ENCODE assay signal across 29 cellular contexts in the genomic region with DNA sequence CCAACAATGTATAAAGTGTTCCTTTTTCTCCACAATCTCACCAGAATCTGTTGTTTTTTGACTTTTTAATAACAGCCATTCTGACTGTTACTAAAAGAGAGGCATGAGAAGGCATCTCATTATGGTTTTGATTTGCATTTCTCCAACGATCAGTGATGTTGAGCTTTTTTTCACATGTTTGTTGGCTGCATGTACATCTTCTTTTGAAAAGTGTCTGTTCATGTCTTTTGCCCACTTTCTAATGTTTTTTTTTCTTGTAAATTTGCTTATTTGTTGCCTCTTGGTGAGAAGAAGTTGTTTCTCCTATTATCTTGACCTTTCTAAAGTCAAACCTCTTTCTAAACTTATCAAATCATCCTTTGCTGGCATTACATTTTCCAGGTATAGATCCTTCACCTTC.
"Had no signal": no experiment of that assay in that cellular context is flagged by ENCODE, and none has a peak within 500 bp of the region (broad histone marks: within the 10 kb centered on the region; RNA-seq: fewer than 3 reads in every experiment).

No MANE protein-coding gene starts in this region.

- H3K27me3 ChIP-seq: stomach, suprapubic skin, testis, thyroid gland, tibial artery, tibial nerve, transverse colon, upper lobe of left lung, upper lobe of right lung, uterus, vagina had no signal

- H3K27ac Mint-ChIP-seq: stimulated activated effector memory CD8-positive, alpha-beta T cell treated with anti-CD3 and anti-CD28 coated beads, Interleukin-12 subunit alpha, Interleukin-12 subunit beta, amount 100 ng/mL, for 72 hours; stimulated activated memory B cell treated with anti-CD40 and anti-IgM and Interleukin-4, amounts not matched to agents 10 μg/mL and 1 μg/mL and 100 μg/mL, for 72 hours; stimulated activated naive B cell treated with anti-CD40 and anti-IgM and Interleukin-4, amounts not matched to agents 10 μg/mL and 1 μg/mL and 100 μg/mL, for 72 hours; stimulated activated naive CD8-positive, alpha-beta T cell treated with anti-CD3 and anti-CD28 coated beads, Interleukin-15, amount 100 ng/mL, for 72 hours; stimulated activated naive CD8-positive, alpha-beta T cell treated with anti-CD3 and anti-CD28 coated beads, Interleukin-15, Interleukin-2, amounts not matched to agents 100 ng/mL and 50 ng/mL, for 24 hours; type B pancreatic cell had no signal

- H3K27ac ChIP-seq: stomach, suprapubic skin, testis, thoracic aorta, thyroid gland, tibial artery, tibial nerve, transverse colon, upper lobe of left lung, upper lobe of right lung, uterus, vagina had no signal

- DNase-seq: stimulated activated CD4-positive, alpha-beta T cell treated with anti-CD3 and anti-CD28 coated beads, Interleukin-2, amount 100 ng/mL, for 48 hours; stimulated activated CD4-positive, alpha-beta T cell treated with anti-CD3 and anti-CD28 coated beads, Interleukin-4, amount 100 ng/mL, for 1 hour; stimulated activated CD4-positive, alpha-beta T cell treated with anti-CD3 and anti-CD28 coated beads, Interleukin-4, amount 100 ng/mL, for 24 hours; stimulated activated CD4-positive, alpha-beta T cell treated with anti-CD3 and anti-CD28 coated beads, Interleukin-4, amount 100 ng/mL, for 4 hours; stimulated activated CD8-positive, alpha-beta memory T cell treated with anti-CD3 and anti-CD28 coated beads, Interleukin-4, amount 100 ng/mL, for 48 hours; stimulated activated naive B cell treated with anti-CD40 and anti-IgM and Interleukin-4, amounts not matched to agents 10 μg/mL and 1 μg/mL and 100 μg/mL, for 72 hours; stimulated activated naive CD4-positive, alpha-beta T cell; stimulated activated naive CD4-positive, alpha-beta T cell treated with Interleukin-2 at 50 U/mL for 16 hours; stimulated activated naive CD8-positive, alpha-beta T cell treated with anti-CD3 and anti-CD28 coated beads, Interleukin-15, amount 100 ng/mL, for 72 hours; stimulated activated naive CD8-positive, alpha-beta T cell treated with anti-CD3 and anti-CD28 coated beads, Interleukin-15, Interleukin-2, amounts not matched to agents 100 U/mL and 50 U/mL, for 24 hours; stomach; substantia nigra; testis; thyroid gland; tibial artery; transverse colon; trophoblast cell; upper lobe of left lung; upper lobe of right lung; uterus had no signal

- H3K4me3 ChIP-seq: stomach, suprapubic skin, testis, thoracic aorta, thyroid gland, tibial artery, tibial nerve, transverse colon, upper lobe of left lung, upper lobe of right lung, uterus, vagina had no signal

- H3K4me3 Mint-ChIP-seq: stimulated activated effector memory CD8-positive, alpha-beta T cell treated with anti-CD3 and anti-CD28 coated beads, Interleukin-12 subunit alpha, Interleukin-12 subunit beta, amount 100 ng/mL, for 72 hours; stimulated activated memory B cell treated with anti-CD40 and anti-IgM and Interleukin-4, amounts not matched to agents 10 μg/mL and 1 μg/mL and 100 μg/mL, for 72 hours; stimulated activated naive B cell treated with anti-CD40 and anti-IgM and Interleukin-4, amounts not matched to agents 10 μg/mL and 1 μg/mL and 100 μg/mL, for 72 hours; stimulated activated naive CD8-positive, alpha-beta T cell treated with anti-CD3 and anti-CD28 coated beads, Interleukin-15, amount 100 ng/mL, for 72 hours; stimulated activated naive CD8-positive, alpha-beta T cell treated with anti-CD3 and anti-CD28 coated beads, Interleukin-15, Interleukin-2, amounts not matched to agents 100 ng/mL and 50 ng/mL, for 24 hours; type B pancreatic cell had no signal

- H3K27me3 Mint-ChIP-seq: stimulated activated memory B cell treated with anti-CD40 and anti-IgM and Interleukin-4, amounts not matched to agents 10 μg/mL and 1 μg/mL and 100 μg/mL, for 72 hours; stimulated activated naive B cell treated with anti-CD40 and anti-IgM and Interleukin-4, amounts not matched to agents 10 μg/mL and 1 μg/mL and 100 μg/mL, for 72 hours; stimulated activated naive CD8-positive, alpha-beta T cell treated with anti-CD3 and anti-CD28 coated beads, Interleukin-15, amount 100 ng/mL, for 72 hours; stimulated activated naive CD8-positive, alpha-beta T cell treated with anti-CD3 and anti-CD28 coated beads, Interleukin-15, Interleukin-2, amounts not matched to agents 100 ng/mL and 50 ng/mL, for 24 hours; type B pancreatic cell had no signal

- H3K36me3 ChIP-seq: thoracic aorta, thyroid gland, tibial artery, transverse colon, upper lobe of left lung, upper lobe of right lung, uterus, vagina had no signal

- FAIRE-seq: urothelium cell line had no signal

- H3K9me3 ChIP-seq: stomach, suprapubic skin, testis, thoracic aorta, thyroid gland, tibial artery, transverse colon, upper lobe of left lung, upper lobe of right lung, uterus, vagina had no signal

- H3K4me1 ChIP-seq: stomach, suprapubic skin, testis, thyroid gland, tibial artery, transverse colon, upper lobe of left lung, upper lobe of right lung, uterus had no signal
